ENCODE assay signal across 13 cellular contexts in genomic region chr7:159158125-159158887, GRCh38. TPM values are rescaled to one million over a fixed set of nuclear protein-coding genes. Genes with fewer than 3 reads are reported as not detected.
A peak's percentile ranks its signal among the peaks of the same experiment; 100 is the strongest.
DNase-seq lines count a peak whose midpoint lies in the region; ATAC-seq and TF ChIP-seq lines count a peak whose summit lies in the region.
"Had no signal": no experiment of that assay in that cellular context is flagged by ENCODE, and none has a peak within 500 bp of the region (broad histone marks: within the 10 kb centered on the region; RNA-seq: fewer than 3 reads in every experiment).

No MANE protein-coding gene starts in this region.

- H3K36me3 Mint-ChIP-seq in osteocyte (ENCODE audit: unreplicated experiment) = no peaks in the 10 kb centered on the region
- H3K36me3 Mint-ChIP-seq: CD8-positive, alpha-beta memory T cell had no signal

- ATAC-seq in HG03457 (IDR thresholded peaks at IDR 0.05; ENCODE audit: unreplicated experiment) (no peak), HG02938 (IDR thresholded peaks at IDR 0.05; ENCODE audit: unreplicated experiment) (no peak)
- ATAC-seq: HCT116 had no signal

- no peak overlapping the region for H3K4me3 ChIP-seq in BLaER1 treated with 17β-estradiol and CSF1 and Interleukin-3, amounts not matched to agents 10 nM and 100 nM
- H3K4me3 ChIP-seq in Karpas-422 (ENCODE audit: low read length) = no peak overlapping the region

- no peaks in the 10 kb centered on the region for H3K27me3 Mint-ChIP-seq in osteocyte (ENCODE audit: unreplicated experiment)

- H4K20me1 ChIP-seq in BLaER1 treated with 17β-estradiol and CSF1 and Interleukin-3, amounts not matched to agents 10 nM and 100 nM = no peaks in the 10 kb centered on the region
- H4K20me1 ChIP-seq in Karpas-422 (ENCODE audit: insufficient read depth, low read depth, low read length) = no peaks in the 10 kb centered on the region

- H3K27ac Mint-ChIP-seq in osteocyte (ENCODE audit: unreplicated experiment) = no peak overlapping the region
- H3K27ac Mint-ChIP-seq: CD8-positive, alpha-beta memory T cell had no signal

- H3K9ac ChIP-seq in BLaER1 treated with 17β-estradiol and CSF1 and Interleukin-3, amounts not matched to agents 10 nM and 100 nM = no peak overlapping the region
- H3K9ac ChIP-seq in Karpas-422 (ENCODE audit: low read length) = no peak overlapping the region

- H3K4me1 Mint-ChIP-seq in osteocyte (ENCODE audit: unreplicated experiment) = no peaks in the 10 kb centered on the region
- H3K4me1 Mint-ChIP-seq: CD8-positive, alpha-beta memory T cell had no signal

- H3K9me3 Mint-ChIP-seq in osteocyte (ENCODE audit: unreplicated experiment) = no peaks in the 10 kb centered on the region
- H3K9me3 Mint-ChIP-seq: CD8-positive, alpha-beta memory T cell had no signal

- H3K4me3 Mint-ChIP-seq in osteocyte (ENCODE audit: unreplicated experiment) = no peak overlapping the region
- H3K4me3 Mint-ChIP-seq: CD8-positive, alpha-beta memory T cell had no signal

- H3K4me1 ChIP-seq in BLaER1 treated with 17β-estradiol and CSF1 and Interleukin-3, amounts not matched to agents 10 nM and 100 nM = peaks cover 5 to 39% (median 23%) of the 10 kb centered on the region in 10 experiments; a peak in 16 of 20 replicates
- no peaks in the 10 kb centered on the region for H3K4me1 ChIP-seq in Karpas-422 (ENCODE audit: low read length)
- H3K4me1 ChIP-seq: BE2C, Caco-2 had no signal

- H3K9me2 ChIP-seq in Karpas-422 (replicated peaks; ENCODE audit: insufficient read depth, low read length) = no peaks in the 10 kb centered on the region

- H3K4me2 ChIP-seq in BLaER1 treated with 17β-estradiol and CSF1 and Interleukin-3, amounts not matched to agents 10 nM and 100 nM = peak overlapping the region in 10 of 11 experiments; percentile 19 to 76 (median 70); a peak in 18 of 22 replicates
- no peak overlapping the region for H3K4me2 ChIP-seq in Karpas-422 (ENCODE audit: low read depth, low read length, poor library complexity, severe bottlenecking)

- DNase-seq in AG20443 (ENCODE audit: low spot score) (peak; percentile 4), Karpas-422 (peak; percentile 1), osteocyte (ENCODE audit: extremely low spot score, unreplicated experiment) (peak; percentile 68), NCI-H345 treated with DMSO at 0.1 percent for 48 hours (lab: John Stamatoyannopoulos, UW; ENCODE audit: unreplicated experiment) (no peak)
- DNase-seq: BE2C; Caco-2; CD8-positive, alpha-beta memory T cell; GF-D8 had no signal

- no peak overlapping the region for H3K27ac ChIP-seq in BLaER1 treated with 17β-estradiol and CSF1 and Interleukin-3, amounts not matched to agents 10 nM and 100 nM
- H3K27ac ChIP-seq in Karpas-422 (ENCODE audit: low read length) = no peak overlapping the region
- H3K27ac ChIP-seq: HL-60 had no signal

- no peak overlapping the region for H2AFZ ChIP-seq in Karpas-422 (ENCODE audit: low read length)

- H3K79me2 ChIP-seq in Karpas-422 (ENCODE audit: low read length) = no peaks in the 10 kb centered on the region

- peaks cover 0 to 7% (median 0%) of the 10 kb centered on the region in 11 experiments; a peak in 6 of 22 replicates for H3K27me3 ChIP-seq in BLaER1 treated with 17β-estradiol and CSF1 and Interleukin-3, amounts not matched to agents 10 nM and 100 nM
- H3K27me3 ChIP-seq in Karpas-422 (ENCODE audit: low read length) = no peaks in the 10 kb centered on the region
- H3K27me3 ChIP-seq: BE2C had no signal

- no peaks in the 10 kb centered on the region for H3K9me3 ChIP-seq in BLaER1 treated with 17β-estradiol and CSF1 and Interleukin-3, amounts not matched to agents 10 nM and 100 nM (replicated peaks in 1 of 11)
- H3K9me3 ChIP-seq in Karpas-422 (ENCODE audit: low read length) = no peaks in the 10 kb centered on the region
- H3K9me3 ChIP-seq: BE2C, Caco-2 had no signal

- H3K36me3 ChIP-seq in BLaER1 treated with 17β-estradiol and CSF1 and Interleukin-3, amounts not matched to agents 10 nM and 100 nM = no peaks in the 10 kb centered on the region
- H3K36me3 ChIP-seq in Karpas-422 (ENCODE audit: insufficient read depth, low read length) = no peaks in the 10 kb centered on the region
- H3K36me3 ChIP-seq: BE2C had no signal

- TF ChIP-seq CTCF in osteocyte (IDR thresholded peaks at IDR 0.05) = no peak

RNA-seq across cellular contexts. Expression of gene VIPR2, which starts 13.6 kb away (rescaled TPM):
- not detected in 2 replicates for total RNA-seq in Karpas-422 (2014; rRNA removed; shearing (Covaris generic); ENCODE audit: low replicate concordance)
- total RNA-seq in osteocyte = 0.19 and 0.39 TPM in 2 replicates
- total RNA-seq: Caco-2 had no signal
